ENCODE assay signal across 15 cellular contexts in genomic region chr3:156471431-156471830, GRCh38.
DNase-seq lines count a peak whose midpoint lies in the region; ATAC-seq and TF ChIP-seq lines count a peak whose summit lies in the region.
"Had no signal": no experiment of that assay in that cellular context is flagged by ENCODE, and none has a peak within 500 bp of the region (broad histone marks: within the 10 kb centered on the region; RNA-seq: fewer than 3 reads in every experiment).

No MANE protein-coding gene starts in this region.

- H3K36me3 ChIP-seq in uterus, result no peaks in the 10 kb centered on the region
- H3K36me3 ChIP-seq: BLaER1 treated with 17β-estradiol and CSF1 and Interleukin-3, amounts not matched to agents 10 nM and 100 nM had no signal

- H3K9me3 Mint-ChIP-seq in type B pancreatic cell, result no peaks in the 10 kb centered on the region
- no peaks in the 10 kb centered on the region for H3K9me3 Mint-ChIP-seq in stimulated activated effector memory CD8-positive, alpha-beta T cell treated with anti-CD3 and anti-CD28 coated beads, Interleukin-12 subunit alpha, Interleukin-12 subunit beta, amount 100 ng/mL, for 72 hours
- H3K9me3 Mint-ChIP-seq: GM23338 had no signal

- DNase-seq in DMS 273 (lab: John Stamatoyannopoulos, UW; ENCODE audit: unreplicated experiment), result peak; percentile 21
- DNase-seq in DMS 273 treated with DMSO at 0.1 percent for 48 hours (lab: John Stamatoyannopoulos, UW), result no peak
- peak; percentile 72 for DNase-seq in islet precursor cell
- no peak for DNase-seq in type B pancreatic cell (ENCODE audit: extremely low spot score, unreplicated experiment)
- DNase-seq in stimulated activated effector memory CD8-positive, alpha-beta T cell treated with anti-CD3 and anti-CD28 coated beads, Interleukin-12 subunit alpha, Interleukin-12 subunit beta, amount 100 ng/mL, for 72 hours (ENCODE audit: low spot score in 2 of 2), result no peak
- no peak for DNase-seq in stimulated activated CD8-positive, alpha-beta memory T cell treated with anti-CD3 and anti-CD28 coated beads, Interleukin-4, amount 100 ng/mL, for 48 hours
- DNase-seq in uterus, result no peak
- DNase-seq: IMR-90, NCI-H146, NCI-H2107, Right ventricle myocardium superior had no signal

- H3K4me1 Mint-ChIP-seq in type B pancreatic cell (ENCODE audit: unreplicated experiment), result peaks cover 37% of the 10 kb centered on the region
- no peaks in the 10 kb centered on the region for H3K4me1 Mint-ChIP-seq in stimulated activated effector memory CD8-positive, alpha-beta T cell treated with anti-CD3 and anti-CD28 coated beads, Interleukin-12 subunit alpha, Interleukin-12 subunit beta, amount 100 ng/mL, for 72 hours

- intact Hi-C loops in uterus (cut with DNase I; ENCODE audit: low total_unique reads), result no loop called here

- no peak overlapping the region for H3K27ac Mint-ChIP-seq in type B pancreatic cell
- H3K27ac Mint-ChIP-seq in stimulated activated effector memory CD8-positive, alpha-beta T cell treated with anti-CD3 and anti-CD28 coated beads, Interleukin-12 subunit alpha, Interleukin-12 subunit beta, amount 100 ng/mL, for 72 hours, result no peak overlapping the region
- H3K27ac Mint-ChIP-seq: GM23338 had no signal

- no peak for TF ChIP-seq CTCF in type B pancreatic cell (conservative IDR thresholded peaks at IDR 0.05)
- TF ChIP-seq CTCF in uterus (IDR thresholded peaks at IDR 0.05), result no peak

- no peak overlapping the region for H3K4me3 ChIP-seq in uterus
- H3K4me3 ChIP-seq: BLaER1 treated with 17β-estradiol and CSF1 and Interleukin-3, amounts not matched to agents 10 nM and 100 nM; GM23338 had no signal

- H3K4me1 ChIP-seq in uterus, result no peaks in the 10 kb centered on the region
- H3K4me1 ChIP-seq: BLaER1 treated with 17β-estradiol and CSF1 and Interleukin-3, amounts not matched to agents 10 nM and 100 nM had no signal

- ATAC-seq in SK-N-SH treated with all-trans-retinoic acid at 6 μM for 48 hours, result peak; percentile 73
- ATAC-seq in stimulated activated effector memory CD8-positive, alpha-beta T cell treated with anti-CD3 and anti-CD28 coated beads, Interleukin-12 subunit alpha, Interleukin-12 subunit beta, amount 100 ng/mL, for 72 hours, result no peak
- ATAC-seq: GM23338 had no signal

- no peak for TF ChIP-seq POLR2A in uterus (IDR thresholded peaks at IDR 0.05)

- H3K27ac ChIP-seq in uterus, result no peak overlapping the region
- H3K27ac ChIP-seq: 22Rv1; BLaER1 treated with 17β-estradiol and CSF1 and Interleukin-3, amounts not matched to agents 10 nM and 100 nM had no signal

- H3K27me3 Mint-ChIP-seq in type B pancreatic cell, result no peaks in the 10 kb centered on the region

- H3K27me3 ChIP-seq in uterus, result no peaks in the 10 kb centered on the region
- H3K27me3 ChIP-seq: BLaER1 treated with 17β-estradiol and CSF1 and Interleukin-3, amounts not matched to agents 10 nM and 100 nM had no signal

- no peaks in the 10 kb centered on the region for H3K9me3 ChIP-seq in uterus
- H3K9me3 ChIP-seq: BLaER1 treated with 17β-estradiol and CSF1 and Interleukin-3, amounts not matched to agents 10 nM and 100 nM had no signal

- H3K36me3 Mint-ChIP-seq in type B pancreatic cell, result no peaks in the 10 kb centered on the region
- H3K36me3 Mint-ChIP-seq in stimulated activated effector memory CD8-positive, alpha-beta T cell treated with anti-CD3 and anti-CD28 coated beads, Interleukin-12 subunit alpha, Interleukin-12 subunit beta, amount 100 ng/mL, for 72 hours, result no peaks in the 10 kb centered on the region

- H3K4me3 Mint-ChIP-seq in type B pancreatic cell, result peak overlapping the region; percentile 37
- no peak overlapping the region for H3K4me3 Mint-ChIP-seq in stimulated activated effector memory CD8-positive, alpha-beta T cell treated with anti-CD3 and anti-CD28 coated beads, Interleukin-12 subunit alpha, Interleukin-12 subunit beta, amount 100 ng/mL, for 72 hours
- H3K4me3 Mint-ChIP-seq: GM23338 had no signal

TF ChIP-seq in SK-N-SH treated with all-trans-retinoic acid at 6 μM for 48 hours, 23 proteins besides CTCF, POLR2A, EP300 and RAD21:
- peak; percentile 81 for TF ChIP-seq ISL1 (CRISPR knock-in tag; IDR thresholded peaks at IDR 0.05)
- TF ChIP-seq CREB5 (CRISPR knock-in tag; IDR thresholded peaks at IDR 0.05; ENCODE audit: low read depth), result no peak

Comparison
In these comparisons a context has a peak if more than half of its experiments do, and no peak if none do; other contexts are left out.
1. DNase-seq: peak in DMS 273 (single experiment) and islet precursor cell (single experiment); none in DMS 273 treated with DMSO at 0.1 percent for 48 hours (single experiment), type B pancreatic cell (single experiment), stimulated activated effector memory CD8-positive, alpha-beta T cell treated with anti-CD3 and anti-CD28 coated beads, Interleukin-12 subunit alpha, Interleukin-12 subunit beta, amount 100 ng/mL, for 72 hours (0 of 2), stimulated activated CD8-positive, alpha-beta memory T cell treated with anti-CD3 and anti-CD28 coated beads, Interleukin-4, amount 100 ng/mL, for 48 hours (single experiment) and uterus (0 of 2).